In the genomic region with DNA sequence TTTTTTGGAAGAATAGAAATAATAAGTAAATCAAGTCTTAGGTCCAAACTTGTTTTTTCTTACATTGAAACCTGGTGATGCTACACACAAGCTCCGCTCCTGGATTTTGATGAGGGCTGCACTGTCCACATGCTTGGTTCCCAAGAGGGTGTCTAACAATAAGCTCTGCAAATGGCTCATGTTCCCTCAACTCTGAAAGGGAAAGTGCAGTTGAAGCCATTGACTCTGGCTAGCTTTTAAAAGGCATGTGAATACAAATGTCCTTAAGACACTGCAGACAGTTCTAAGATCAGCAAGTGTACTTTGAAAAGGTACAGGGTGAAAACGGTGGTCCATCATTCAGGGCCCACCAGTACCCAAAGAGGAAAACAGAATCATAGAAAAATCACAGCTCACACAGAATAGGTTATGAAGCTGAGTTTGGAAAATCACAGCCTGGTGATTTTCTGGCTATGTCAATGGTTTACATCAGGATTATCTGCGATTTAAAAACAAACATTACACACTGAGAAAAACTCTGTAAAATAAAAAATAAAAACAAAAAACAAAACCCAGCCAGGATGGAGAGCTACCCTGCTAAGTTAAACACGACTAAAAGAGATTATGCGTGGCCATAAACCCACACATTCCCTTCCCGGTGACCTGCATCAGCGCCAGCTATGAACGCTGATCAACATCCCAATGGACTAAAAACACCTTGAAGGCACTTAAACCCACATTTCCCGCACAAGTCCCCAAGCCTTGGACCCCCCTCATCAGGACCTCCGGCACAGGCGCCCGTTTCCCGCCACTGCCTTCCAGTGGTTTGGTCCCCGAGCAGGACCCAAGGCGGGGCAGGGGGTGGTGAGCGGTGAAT, we compare ENCODE assay signal across 8 cellular contexts. TPM values are rescaled to one million over a fixed set of nuclear protein-coding genes. Genes with fewer than 3 reads are reported as not detected.
DNase-seq lines count a peak whose midpoint lies in the region; ATAC-seq and TF ChIP-seq lines count a peak whose summit lies in the region.

No MANE protein-coding gene starts in this region.

- no peaks in the 10 kb centered on the region for H3K9me2 ChIP-seq in OCI-LY7 (ENCODE audit: insufficient read depth, low read length)

- CTCF ChIA-PET in OCI-LY7 (lab: Charles Lee; ENCODE audit: unreplicated experiment): no interaction called here

- ATAC-seq in GM21381 (IDR thresholded peaks at IDR 0.05; ENCODE audit: unreplicated experiment) (no peak), GM21360 (IDR thresholded peaks at IDR 0.05; ENCODE audit: unreplicated experiment) (no peak)

- no peak overlapping the region for H3K9ac ChIP-seq in endodermal cell (ENCODE audit: extremely low read depth, low read length, poor library complexity, severe bottlenecking)

- no peaks in the 10 kb centered on the region; the same call in 1 of the 2 replicates for H3K36me3 ChIP-seq in OCI-LY7 (ENCODE audit: insufficient read depth, low read length)
- no peaks in the 10 kb centered on the region for H3K36me3 ChIP-seq in endodermal cell (ENCODE audit: control insufficient read depth, insufficient read depth, low read length)
- no peaks in the 10 kb centered on the region for H3K36me3 ChIP-seq in neutrophil

- H3K36me3 Mint-ChIP-seq in endodermal cell (ENCODE audit: low read depth): peaks cover 4% of the 10 kb centered on the region

- no peaks in the 10 kb centered on the region for H3K27me3 Mint-ChIP-seq in endodermal cell (ENCODE audit: insufficient read depth)

- TF ChIP-seq CTCF in OCI-LY7 (conservative IDR thresholded peaks at IDR 0.05; ENCODE audit: low read length) (no peak), endodermal cell (conservative IDR thresholded peaks at IDR 0.05) (no peak), neutrophil (IDR thresholded peaks at IDR 0.05) (no peak)

- POLR2A ChIA-PET in OCI-LY7 (lab: Charles Lee): interaction anchor here (0.7 kb wide), 3 partner anchors 35 to 895 kb away, joined by 3 to 4 read pairs (median 3); no protein-coding TSS in a partner anchor

- H3K4me3 ChIP-seq in OCI-LY7 (ENCODE audit: low read depth, low read length, poor library complexity, severe bottlenecking): no peak overlapping the region
- peak overlapping the region; percentile 85 for H3K4me3 ChIP-seq in endodermal cell (ENCODE audit: low read length)
- H3K4me3 ChIP-seq in neutrophil (ENCODE audit: low read depth in 1 of 2, low read length in 1 of 2): peak overlapping the region; percentile 62 to 67

- H3K27ac ChIP-seq in OCI-LY7 (ENCODE audit: low read depth, low read length, poor library complexity, severe bottlenecking): no peak overlapping the region
- H3K27ac ChIP-seq in endodermal cell (ENCODE audit: low read depth, low read length): no peak overlapping the region
- no peak overlapping the region for H3K27ac ChIP-seq in neutrophil

- DNase-seq in NCI-H1092 treated with DMSO at 0.1 percent for 48 hours (lab: John Stamatoyannopoulos, UW) (peak; percentile 25), NCI-H1092 (lab: John Stamatoyannopoulos, UW) (no peak), OCI-LY7 (ENCODE audit: low spot score) (no peak), endodermal cell (no peak)
- no peak for DNase-seq in activated CD8-positive, alpha-beta memory T cell treated with anti-CD3 and anti-CD28 coated beads, Interleukin-2, amount 50 U/mL, for 48 hours

- H3K27ac Mint-ChIP-seq in endodermal cell: no peak overlapping the region

- no peaks in the 10 kb centered on the region for H3K9me3 ChIP-seq in OCI-LY7 (ENCODE audit: low read length)
- H3K9me3 ChIP-seq in endodermal cell (ENCODE audit: control insufficient read depth, low read length): no peaks in the 10 kb centered on the region
- H3K9me3 ChIP-seq in neutrophil: no peaks in the 10 kb centered on the region

- H3K4me3 Mint-ChIP-seq in endodermal cell: peak overlapping the region; percentile 67

- peak overlapping the region; percentile 34; the same call in 1 of the 2 replicates for H3K4me2 ChIP-seq in OCI-LY7 (ENCODE audit: low read length)

- H3K9me3 Mint-ChIP-seq in endodermal cell: no peaks in the 10 kb centered on the region

- intact Hi-C loops in OCI-LY7 (cut with micrococcal nuclease; ENCODE audit: unreplicated experiment): no loop called here

- 35 to 46% methylated on average over 6 to 16 of the region's 16 CpGs for WGBS in endodermal cell (ENCODE audit: insufficient coverage in 1 of 2, insufficient read length in 1 of 2), 2 experiments

- no TSS peak for BruUV-seq in OCI-LY7 (replicated peaks; lab: Mats Ljungman, UMichigan)

- H3K27me3 ChIP-seq in endodermal cell (ENCODE audit: control insufficient read depth, insufficient read depth, low read length, poor library complexity, severe bottlenecking) (no peaks in the 10 kb centered on the region), neutrophil (peaks cover 4% of the 10 kb centered on the region)

- peaks cover 7% of the 10 kb centered on the region for H3K4me1 Mint-ChIP-seq in endodermal cell

- H3K79me2 ChIP-seq in OCI-LY7 (ENCODE audit: insufficient read depth, low read depth, low read length): no peaks in the 10 kb centered on the region

- H2AFZ ChIP-seq in OCI-LY7 (ENCODE audit: low read length): no peak overlapping the region

- H3K4me1 ChIP-seq in OCI-LY7 (ENCODE audit: insufficient read depth, low read length, poor library complexity, severe bottlenecking) (no peaks in the 10 kb centered on the region), endodermal cell (ENCODE audit: control insufficient read depth, insufficient read depth, low read length) (no peaks in the 10 kb centered on the region), neutrophil (ENCODE audit: control insufficient read depth in 1 of 2, insufficient read depth in 1 of 2, low read depth in 1 of 2, low read length in 1 of 2) (peaks cover 12 to 13% of the 10 kb centered on the region in 2 experiments)

- H4K20me1 ChIP-seq in OCI-LY7 (ENCODE audit: insufficient read depth, low read length): no peaks in the 10 kb centered on the region

RNA-seq across cellular contexts. Expression of gene PFN4, which starts 0.6 kb away (rescaled TPM):
- not detected in 2 replicates for total RNA-seq in OCI-LY7 (2014; rRNA removed; shearing (Covaris generic))
- total RNA-seq in OCI-LY7 (2022) (not detected in 2 replicates), endodermal cell (under 1 TPM in 1 of 2 donors, not detected in 1; 0.73 TPM)
- polyA plus RNA-seq in endodermal cell (2013, experiment 1 of 2): 0.57 TPM
- polyA plus RNA-seq in endodermal cell (2013, experiment 2 of 2): 0.33 TPM

RNA-seq across cellular contexts. Expression of gene FAM228B, which starts 0.7 kb away (rescaled TPM):
- total RNA-seq in OCI-LY7 (2014; rRNA removed; shearing (Covaris generic)): 3.8 and 5.5 TPM in 2 replicates
- total RNA-seq in OCI-LY7 (2022): 9.6 and 14.1 TPM in 2 replicates
- 10 to 100 TPM; 13.2 to 14.6 TPM for total RNA-seq in endodermal cell
- 12.7 TPM for polyA plus RNA-seq in endodermal cell (2013, experiment 1 of 2)
- polyA plus RNA-seq in endodermal cell (2013, experiment 2 of 2): 13.3 TPM

RNA-seq across cellular contexts. Expression of gene TP53I3, which starts 38.0 kb away (rescaled TPM):
- 0.36 and 0.38 TPM in 2 replicates for total RNA-seq in OCI-LY7 (2014; rRNA removed; shearing (Covaris generic))
- 0.82 and 1.1 TPM in 2 replicates for total RNA-seq in OCI-LY7 (2022)
- total RNA-seq in endodermal cell: 10 to 100 TPM; 11.6 to 23.2 TPM
- polyA plus RNA-seq in endodermal cell (2013, experiment 1 of 2): 26.5 TPM
- 22.8 TPM for polyA plus RNA-seq in endodermal cell (2013, experiment 2 of 2)

RNA-seq across cellular contexts. Expression of gene SF3B6, which starts 46.5 kb away (rescaled TPM):
- total RNA-seq in OCI-LY7 (2014; rRNA removed; shearing (Covaris generic)): 136 and 143 TPM in 2 replicates
- total RNA-seq in OCI-LY7 (2022): 108 and 112 TPM in 2 replicates
- total RNA-seq in endodermal cell: 100 to 1,000 TPM; 109 to 131 TPM
- 151 TPM for polyA plus RNA-seq in endodermal cell (2013, experiment 1 of 2)
- 143 TPM for polyA plus RNA-seq in endodermal cell (2013, experiment 2 of 2)

RNA-seq across cellular contexts. Expression of gene FAM228A, which starts 52.3 kb away (rescaled TPM):
- total RNA-seq in OCI-LY7 (2014; rRNA removed; shearing (Covaris generic)): 0.25 and 0.49 TPM in 2 replicates
- total RNA-seq in OCI-LY7 (2022): 0.31 and 0.46 TPM in 2 replicates
- under 1 TPM in 1 of 2 donors, not detected in 1; 0.53 TPM for total RNA-seq in endodermal cell
- 0.50 TPM for polyA plus RNA-seq in endodermal cell (2013, experiment 1 of 2)
- polyA plus RNA-seq in endodermal cell (2013, experiment 2 of 2): 0.29 TPM

Comparison
In these comparisons a context has a peak if more than half of its experiments do, and no peak if none do; other contexts are left out.
1. RNA of gene TP53I3, which starts 38.0 kb away (total RNA-seq): 11.6 to 23.2 TPM in endodermal cell; 0.36 to 1.1 TPM in OCI-LY7; every median in the first group is over 4 times any median in the second.